ENCODE assay signal across 26 cellular contexts in genomic region chr1:118266436-118266835, GRCh38.
A peak's percentile ranks its signal among the peaks of the same experiment; 100 is the strongest.
DNase-seq lines count a peak whose midpoint lies in the region; ATAC-seq and TF ChIP-seq lines count a peak whose summit lies in the region.
"Had no signal": no experiment of that assay in that cellular context is flagged by ENCODE, and none has a peak within 500 bp of the region (broad histone marks: within the 10 kb centered on the region; RNA-seq: fewer than 3 reads in every experiment).

No MANE protein-coding gene starts in this region.

- DNase-seq in GM23338 (ENCODE audit: low spot score) (peak; percentile 9), PC-3 (peak; percentile 74), epithelial cell of prostate (ENCODE audit: low read depth, low spot score) (peak; percentile 8), kidney tubule cell (ENCODE audit: low spot score) (peak; percentile 96), occipital lobe (lab: John Stamatoyannopoulos, UW) (no peak), SKM-1 (lab: John Stamatoyannopoulos, UW; ENCODE audit: unreplicated experiment) (no peak), NCI-H1694 treated with DMSO at 0.1 percent for 48 hours (lab: John Stamatoyannopoulos, UW) (no peak)
- DNase-seq: ACHN; CD4-positive, alpha-beta memory T cell; EL; GF-D8; IMR-90; MV-4-11; NCI-H1105 treated with DMSO at 0.1 percent for 48 hours; NCI-H2081; NCI-H2171; NCI-H345; NCI-H524 treated with DMSO at 0.1 percent for 48 hours; NCI-H82; Peyer's patch; Right ventricle myocardium superior; SW 1271 had no signal

- peaks cover 7% of the 10 kb centered on the region for H3K4me1 Mint-ChIP-seq in GM23338
- H3K4me1 Mint-ChIP-seq: CD4-positive, alpha-beta memory T cell had no signal

- H3K9me2 ChIP-seq in GM23338 (ENCODE audit: insufficient read depth) (no peaks in the 10 kb centered on the region), PC-3 (replicated peaks; ENCODE audit: low read length) (no peaks in the 10 kb centered on the region)

- H3K9ac ChIP-seq in PC-3 (ENCODE audit: low read length) = no peak overlapping the region
- H3K9ac ChIP-seq: BLaER1 treated with 17β-estradiol and CSF1 and Interleukin-3, amounts not matched to agents 10 nM and 100 nM; KMS-11 had no signal

- H3K27ac ChIP-seq in GM23338 (ENCODE audit: low read depth) = no peak overlapping the region
- H3K27ac ChIP-seq in PC-3 (ENCODE audit: low read length) = no peak overlapping the region
- peak overlapping the region; percentile 58 for H3K27ac ChIP-seq in epithelial cell of prostate
- H3K27ac ChIP-seq: BLaER1 treated with 17β-estradiol and CSF1 and Interleukin-3, amounts not matched to agents 10 nM and 100 nM; HL-60; KMS-11; Peyer's patch had no signal

- H3K36me3 Mint-ChIP-seq in GM23338 (ENCODE audit: low read depth) = no peaks in the 10 kb centered on the region
- H3K36me3 Mint-ChIP-seq: CD4-positive, alpha-beta memory T cell had no signal

- H3K4me3 ChIP-seq in GM23338 (no peak overlapping the region), PC-3 (ENCODE audit: low read length) (no peak overlapping the region)
- H3K4me3 ChIP-seq: BLaER1 treated with 17β-estradiol and CSF1 and Interleukin-3, amounts not matched to agents 10 nM and 100 nM; HAP-1; Peyer's patch had no signal

- ATAC-seq in GM23338 (no peak), PC-3 (no peak)

- H3K9me3 Mint-ChIP-seq in GM23338 = no peaks in the 10 kb centered on the region

- H3K36me3 ChIP-seq in GM23338 (ENCODE audit: insufficient read depth) (no peaks in the 10 kb centered on the region), PC-3 (ENCODE audit: low read depth, low read length) (no peaks in the 10 kb centered on the region)
- H3K36me3 ChIP-seq: BLaER1 treated with 17β-estradiol and CSF1 and Interleukin-3, amounts not matched to agents 10 nM and 100 nM; HAP-1; Peyer's patch had no signal

- POLR2A ChIA-PET in PC-3 (lab: Charles Lee; ENCODE audit: unreplicated experiment) = no interaction called here

- no peak overlapping the region for H3K27ac Mint-ChIP-seq in GM23338
- H3K27ac Mint-ChIP-seq: CD4-positive, alpha-beta memory T cell had no signal

- BruUV-seq in PC-3 (replicated peaks; lab: Mats Ljungman, UMichigan) = no TSS peak

- H3F3A ChIP-seq in GM23338 (replicated peaks; ENCODE audit: low read depth) = no peaks in the 10 kb centered on the region
- H3F3A ChIP-seq in PC-3 (ENCODE audit: low read length, unreplicated experiment) = no peaks in the 10 kb centered on the region

- TF ChIP-seq CTCF in GM23338 (conservative IDR thresholded peaks at IDR 0.05; ENCODE audit: low read depth in 2 of 2) (no peak), PC-3 (conservative IDR thresholded peaks at IDR 0.05; ENCODE audit: low read depth, low read length) (no peak)

- CTCF ChIA-PET in PC-3 (lab: Charles Lee) = no interaction called here

- intact Hi-C loops in PC-3 (cut with micrococcal nuclease) = no loop called here

- H3K79me2 ChIP-seq in GM23338 (replicated peaks; ENCODE audit: insufficient read depth) (no peaks in the 10 kb centered on the region), PC-3 (ENCODE audit: low read length) (no peaks in the 10 kb centered on the region)

- H3K27me3 Mint-ChIP-seq in GM23338 (ENCODE audit: insufficient read depth, low read depth, poor library complexity) = no peaks in the 10 kb centered on the region
- H3K27me3 Mint-ChIP-seq: CD4-positive, alpha-beta memory T cell had no signal

- 0 out of 2 replicates have a peak, but pooled peaks cover 3% of the 10 kb centered on the region for H3K4me1 ChIP-seq in GM23338 (ENCODE audit: insufficient read depth)
- H3K4me1 ChIP-seq in PC-3 (ENCODE audit: insufficient read depth, low read length) = peaks cover 8% of the 10 kb centered on the region
- H3K4me1 ChIP-seq: HAP-1, Peyer's patch had no signal

- H2AFZ ChIP-seq in GM23338 (no peak overlapping the region), PC-3 (ENCODE audit: low read length) (0 out of 2 replicates have a peak overlapping the region, but pooled peaks have one; percentile 30)

- H3K9me3 ChIP-seq in PC-3 (ENCODE audit: low read length) = no peaks in the 10 kb centered on the region
- H3K9me3 ChIP-seq: BLaER1 treated with 17β-estradiol and CSF1 and Interleukin-3, amounts not matched to agents 10 nM and 100 nM; HAP-1; Peyer's patch had no signal

- H4K20me1 ChIP-seq in GM23338 (replicated peaks; ENCODE audit: insufficient read depth) = no peaks in the 10 kb centered on the region
- H4K20me1 ChIP-seq in PC-3 (ENCODE audit: low read length) = no peaks in the 10 kb centered on the region
- H4K20me1 ChIP-seq: BLaER1 treated with 17β-estradiol and CSF1 and Interleukin-3, amounts not matched to agents 10 nM and 100 nM had no signal

- no peak overlapping the region for H3K4me2 ChIP-seq in GM23338
- H3K4me2 ChIP-seq in PC-3 (ENCODE audit: low read length) = 0 out of 2 replicates have a peak overlapping the region, but pooled peaks have one; percentile 31
- H3K4me2 ChIP-seq: BLaER1 treated with 17β-estradiol and CSF1 and Interleukin-3, amounts not matched to agents 10 nM and 100 nM; KMS-11 had no signal

- no peak overlapping the region for H3K4me3 Mint-ChIP-seq in GM23338
- H3K4me3 Mint-ChIP-seq: CD4-positive, alpha-beta memory T cell had no signal

- H3K27me3 ChIP-seq in GM23338 (ENCODE audit: insufficient read depth) (no peaks in the 10 kb centered on the region), PC-3 (ENCODE audit: low read length) (peaks cover 10% of the 10 kb centered on the region; the same call in 1 of the 2 replicates)
- H3K27me3 ChIP-seq: BLaER1 treated with 17β-estradiol and CSF1 and Interleukin-3, amounts not matched to agents 10 nM and 100 nM; Peyer's patch had no signal

TF ChIP-seq in GM23338, 12 proteins besides CTCF, POLR2A, EP300 and RAD21 (continues in another document):
- TF ChIP-seq STAT1 (IDR thresholded peaks at IDR 0.05; ENCODE audit: unreplicated experiment) = no peak
- no peak for TF ChIP-seq EZH2 (IDR thresholded peaks at IDR 0.05; ENCODE audit: low read depth, unreplicated experiment)
- TF ChIP-seq ETS1 (IDR thresholded peaks at IDR 0.05) = no peak
- no peak for TF ChIP-seq NANOG (IDR thresholded peaks at IDR 0.05; ENCODE audit: borderline replicate concordance)

Comparison
In these comparisons a context has a peak if more than half of its experiments do, and no peak if none do; other contexts are left out.
1. DNase-seq: peak in GM23338 (single experiment), PC-3 (single experiment), epithelial cell of prostate (single experiment) and kidney tubule cell (single experiment); none in occipital lobe (single experiment), SKM-1 (single experiment) and NCI-H1694 treated with DMSO at 0.1 percent for 48 hours (single experiment).